7 cellular contexts compared by ENCODE assay signal in genomic region chr4:173529505-173530325, GRCh38. TPM values are rescaled to one million over a fixed set of nuclear protein-coding genes. Genes with fewer than 3 reads are reported as not detected.
DNase-seq lines count a peak whose midpoint lies in the region; ATAC-seq, FAIRE-seq and TF ChIP-seq lines count a peak whose summit lies in the region.

TSS of gene HAND2 (minus strand) at chr4:173530229. CDS start at chr4:173529289, 940 bp downstream.

- H3K36me3 ChIP-seq in HAP-1 (replicated peaks) (no peaks in the 10 kb centered on the region), NT2/D1 (ENCODE audit: insufficient read depth, insufficient read length, low read length) (no peaks in the 10 kb centered on the region), H1 (ENCODE audit: control insufficient read depth in 2 of 4, insufficient read depth in 4 of 4, low read length in 3 of 4) (peaks cover 0 to 8% (median 0%) of the 10 kb centered on the region in 4 experiments; a peak in 1 of 8 replicates)

- H4K20me1 ChIP-seq in H1 (replicated peaks in 1 of 2; ENCODE audit: control insufficient read depth in 1 of 2, insufficient read depth in 2 of 2, low read length in 2 of 2), result peaks cover 14 to 32% of the 10 kb centered on the region in 2 experiments

- H3K9ac ChIP-seq in NT2/D1 (ENCODE audit: insufficient read length, low read depth) (no peak within 1 kb of the TSS), H1 (replicated peaks in 1 of 4; ENCODE audit: extremely low read depth in 1 of 4, low read depth in 3 of 4, low read length in 3 of 4) (no peak within 1 kb of the TSS)

- no peak within 1 kb of the TSS for H3K4ac ChIP-seq in H1 (replicated peaks; ENCODE audit: insufficient read length, low read depth, low read length)

- TF ChIP-seq CTCF in H1 (IDR thresholded peaks at IDR 0.05; ENCODE audit: control extremely low read depth in 1 of 3, insufficient read depth in 1 of 3, low read depth in 1 of 3, low read length in 3 of 3) (no peak), neural crest cell (conservative IDR thresholded peaks at IDR 0.05) (no peak)

- H2BK20ac ChIP-seq in H1 (ENCODE audit: low read length), result no peak within 1 kb of the TSS

- no peak for TF ChIP-seq POLR2A in H1 (IDR thresholded peaks at IDR 0.05; ENCODE audit: control extremely low read depth in 1 of 2, low read depth in 2 of 2, low read length in 2 of 2)

- no peak for FAIRE-seq in H1 (lab: Jason Lieb, UNC)

- H3K23me2 ChIP-seq in H1 (ENCODE audit: low read depth, low read length), result no peaks in the 10 kb centered on the region; the same call in 1 of the 2 replicates

- TF ChIP-seq EP300 in H1 (IDR thresholded peaks at IDR 0.05; ENCODE audit: borderline replicate concordance in 1 of 2, low read depth in 2 of 2, low read length in 2 of 2), result no peak

- no peak within 1 kb of the TSS for H3K18ac ChIP-seq in H1 (ENCODE audit: extremely low read depth, low read length)

- no peak within 1 kb of the TSS for H2BK120ac ChIP-seq in H1 (replicated peaks; ENCODE audit: low read depth, low read length)

- H4K8ac ChIP-seq in H1 (ENCODE audit: extremely low read depth, insufficient read depth, low read length), result no peak within 1 kb of the TSS; the same call in 1 of the 2 replicates

- H3K27me3 ChIP-seq in HAP-1 (ENCODE audit: low read depth) (peaks cover 10% of the 10 kb centered on the region; the same call in 1 of the 2 replicates), NT2/D1 (ENCODE audit: insufficient read depth, insufficient read length) (peaks cover 98% of the 10 kb centered on the region), H1 (replicated peaks in 1 of 4; ENCODE audit: control insufficient read depth in 3 of 4, extremely low read depth in 1 of 4, insufficient read depth in 3 of 4, low read length in 3 of 4) (peaks cover 97 to 99% (median 98%) of the 10 kb centered on the region in 4 experiments)

- no peak within 1 kb of the TSS for H2BK15ac ChIP-seq in H1 (ENCODE audit: low read length)

- peaks cover 97% of the 10 kb centered on the region for H3K27me3 Mint-ChIP-seq in neural crest cell (ENCODE audit: low read depth)

- H3K4me3 Mint-ChIP-seq in neural crest cell, result peak within 1 kb of the TSS; percentile 86

- in situ Hi-C loops in HAP-1 (cut with MboI; ENCODE audit: low sequenced_read_pairs), result no loop called here

- TF ChIP-seq RAD21 in H1 (IDR thresholded peaks at IDR 0.05 in 1 of 2, conservative IDR thresholded peaks at IDR 0.05 in 1 of 2; ENCODE audit: low read depth in 2 of 2, low read length in 2 of 2), result no peak

- no peaks in the 10 kb centered on the region for H3K79me1 ChIP-seq in H1 (ENCODE audit: low read depth, low read length)

- H3K4me1 Mint-ChIP-seq in neural crest cell, result peaks cover 7% of the 10 kb centered on the region

- no peak within 1 kb of the TSS for H3K56ac ChIP-seq in H1 (replicated peaks; ENCODE audit: insufficient read length, low read depth, low read length)

- peaks cover 5% of the 10 kb centered on the region for H3K36me3 Mint-ChIP-seq in neural crest cell (ENCODE audit: low read depth)

- POLR2A ChIA-PET in H1 (lab: Charles Lee; ENCODE audit: partially characterized antibody), result interaction anchor here (0.5 to 1.9 kb wide), 4 partner anchors 12 to 391 kb away, joined by 3 to 7 read pairs (median 4); no protein-coding TSS in a partner anchor

- peak within 1 kb of the TSS; percentile 73 to 80 for H3K4me2 ChIP-seq in H1 (ENCODE audit: insufficient read depth in 1 of 2, low read depth in 2 of 2, low read length in 2 of 2)

- H3K14ac ChIP-seq in H1 (ENCODE audit: insufficient read length), result no peak within 1 kb of the TSS

- H2BK5ac ChIP-seq in H1 (ENCODE audit: low read depth, low read length), result no peak within 1 kb of the TSS

- ATAC-seq in GM19397 (IDR thresholded peaks at IDR 0.05; ENCODE audit: unreplicated experiment) (no peak), HG03520 (IDR thresholded peaks at IDR 0.05; ENCODE audit: unreplicated experiment) (no peak)

- peak within 1 kb of the TSS; percentile 38 for H3K4me3 ChIP-seq in HAP-1
- H3K4me3 ChIP-seq in NT2/D1 (ENCODE audit: insufficient read length, low read depth), result peak within 1 kb of the TSS; percentile 28
- H3K4me3 ChIP-seq in H1 (ENCODE audit: extremely low read depth in 1 of 4, insufficient read depth in 2 of 4, low read depth in 3 of 4, low read length in 4 of 4), result peak within 1 kb of the TSS; percentile 25 to 57 (median 38); a peak in 7 of 8 replicates

- no peaks in the 10 kb centered on the region for H3K9me3 Mint-ChIP-seq in neural crest cell

- H4K5ac ChIP-seq in H1 (ENCODE audit: insufficient read length, low read depth, low read length), result no peak within 1 kb of the TSS

- no peak within 1 kb of the TSS for H3K27ac ChIP-seq in H1 (ENCODE audit: low read depth, low read length)

- no peak within 1 kb of the TSS for H3K23ac ChIP-seq in H1 (ENCODE audit: insufficient read length)

- 0 out of 2 replicates have a peak within 1 kb of the TSS, but pooled peaks have one; percentile 5 for H2AFZ ChIP-seq in H1 (ENCODE audit: low read length)

- H3K79me2 ChIP-seq in H1 (ENCODE audit: control insufficient read depth in 1 of 2, insufficient read depth in 2 of 2, low read length in 2 of 2), result no peaks in the 10 kb centered on the region

- no peak within 1 kb of the TSS for H2AK5ac ChIP-seq in H1 (ENCODE audit: low read depth, low read length)

- CTCF ChIA-PET in H1 (lab: Charles Lee; ENCODE audit: partially characterized antibody), result interaction anchor here (0.5 to 2.2 kb wide), 10 partner anchors 9 to 347 kb away, joined by 3 to 10 read pairs (median 4); no protein-coding TSS in a partner anchor

- H3K4me1 ChIP-seq in HAP-1, result no peaks in the 10 kb centered on the region
- H3K4me1 ChIP-seq in NT2/D1 (ENCODE audit: insufficient read depth, insufficient read length), result peaks cover 4% of the 10 kb centered on the region
- H3K4me1 ChIP-seq in H1 (replicated peaks in 1 of 4; ENCODE audit: control insufficient read depth in 3 of 4, insufficient read depth in 4 of 4, low read length in 3 of 4), result peaks cover 0 to 29% (median 14%) of the 10 kb centered on the region in 4 experiments; a peak in 6 of 7 replicates

- H4K91ac ChIP-seq in H1 (replicated peaks; ENCODE audit: insufficient read length, low read length), result no peak within 1 kb of the TSS

- no peak within 1 kb of the TSS for H3K27ac Mint-ChIP-seq in neural crest cell (ENCODE audit: unreplicated experiment)

- H2BK12ac ChIP-seq in H1 (ENCODE audit: low read depth, low read length), result no peak within 1 kb of the TSS

- DNase-seq in HAP-1 (ENCODE audit: low spot score in 2 of 2) (peak; percentile 22 to 72), NT2/D1 (ENCODE audit: low read depth, low spot score) (no peak), H1 (ENCODE audit: low read depth in 1 of 2, low spot score in 2 of 2) (peak in 1 of 2 experiments; percentile 72), neural crest cell (ENCODE audit: low read depth, low spot score) (peak; percentile 24)
- no peak for DNase-seq in activated CD4-positive, CD25-positive, alpha-beta regulatory T cell (lab: John Stamatoyannopoulos, UW)

- 3% methylated on average over 41 of the region's 77 CpGs; no CpG with 5 or more reads in 1 of the 2 experiments for WGBS in H1 (ENCODE audit: extremely low coverage in 1 of 2, insufficient coverage in 1 of 2, insufficient read length in 1 of 2, insufficient replicate concordance in 2 of 2, low coverage in 1 of 2, low lambda C conversion rate in 2 of 2, missing lambda C conversion rate in 1 of 2), 2 experiments

- H3K9me3 ChIP-seq in HAP-1 (peaks cover 4% of the 10 kb centered on the region), NT2/D1 (ENCODE audit: insufficient read depth, low read length) (no peaks in the 10 kb centered on the region), H1 (ENCODE audit: insufficient read depth in 2 of 2, low read depth in 1 of 2, low read length in 1 of 2) (no peaks in the 10 kb centered on the region)

TF ChIP-seq in H1, 55 proteins besides CTCF, POLR2A, EP300 and RAD21 (continues in another document):
- TF ChIP-seq SRF (IDR thresholded peaks at IDR 0.05; ENCODE audit: low read depth, low read length), result no peak
- TF ChIP-seq JUN (IDR thresholded peaks at IDR 0.05; ENCODE audit: low read depth, low read length), result no peak
- no peak for TF ChIP-seq TBP (IDR thresholded peaks at IDR 0.05; ENCODE audit: low read depth, low read length)
- TF ChIP-seq CTBP2 (IDR thresholded peaks at IDR 0.05; ENCODE audit: borderline replicate concordance, insufficient read depth, insufficient read length, low read length), result peak; percentile 74
- no peak for TF ChIP-seq KDM5A (IDR thresholded peaks at IDR 0.05; ENCODE audit: low read length)
- TF ChIP-seq RFX5 (IDR thresholded peaks at IDR 0.05; ENCODE audit: borderline replicate concordance, low read depth, low read length), result no peak
- peak; percentile 38 for TF ChIP-seq EZH2 (IDR thresholded peaks at IDR 0.05; ENCODE audit: low read depth, low read length, severe bottlenecking)
- no peak; the same call in 1 of the 2 replicates for TF ChIP-seq MAX (IDR thresholded peaks at IDR 0.05)
- TF ChIP-seq JUND (IDR thresholded peaks at IDR 0.05; ENCODE audit: low read length), result no peak
- TF ChIP-seq YY1 (IDR thresholded peaks at IDR 0.05; ENCODE audit: low read depth, low read length), result peak; percentile 87
- no peak for TF ChIP-seq TAF7 (optimal IDR thresholded peaks at IDR 0.05; ENCODE audit: borderline replicate concordance, low read depth, low read length)
- TF ChIP-seq RBBP5 (IDR thresholded peaks at IDR 0.05; ENCODE audit: borderline replicate concordance, low read depth, low read length), result 0 out of 2 replicates have a peak, but pooled peaks have one; percentile 32
- TF ChIP-seq ATF3 (IDR thresholded peaks at IDR 0.05; ENCODE audit: insufficient read depth, low read depth, low read length), result no peak
- no peak; the same call in 1 of the 2 replicates for TF ChIP-seq CBX8 (IDR thresholded peaks at IDR 0.05; ENCODE audit: borderline replicate concordance, low read depth, low read length)

RNA-seq across cellular contexts. Expression of gene HAND2, which starts in this region (rescaled TPM):
- total RNA-seq in H1 (2021; fragmentation: NEBNext Ultra II Directional; extraction: Animal tissue kit (Norgen Biotek cat#: 25700)), result not detected in 2 replicates
- polyA plus RNA-seq in H1 (2011; rRNA removed), result 0.05 TPM in 1 of 2 replicates, not detected in the other
- polyA plus RNA-seq in H1 (2011; cell fraction: cytosol; rRNA removed), result 0.04 TPM
- polyA plus RNA-seq in H1 (2011; cell fraction: nucleus; rRNA removed), result not detected
- 0.05 to 0.37 TPM in 2 of 4 replicates, not detected in the others for polyA plus RNA-seq in H1 (2012, experiment 1 of 2)
- 0.47 TPM for polyA plus RNA-seq in H1 (2012, experiment 2 of 2)
- polyA plus RNA-seq in H1 (2013, experiment 1 of 2), result 0.04 TPM
- not detected for polyA plus RNA-seq in H1 (2013, experiment 2 of 2)
- polyA minus RNA-seq in H1 (2011; rRNA and poly(A)+ RNA removed), result not detected in 2 replicates
- not detected for polyA minus RNA-seq in H1 (2011; cell fraction: cytosol; rRNA and poly(A)+ RNA removed)
- not detected for polyA minus RNA-seq in H1 (2011; cell fraction: nucleus; rRNA and poly(A)+ RNA removed)
- not detected in 2 replicates for total RNA-seq in neural crest cell

Comparison
In these comparisons a context has a peak if more than half of its experiments do, and no peak if none do; other contexts are left out.
1. Peak in DNase-seq in neural crest cell; RNA of the gene not detected or under 1 TPM.
2. DNase-seq: peak in HAP-1 (2 of 2); none in NT2/D1 (single experiment) and activated CD4-positive, CD25-positive, alpha-beta regulatory T cell (0 of 4).
3. Peak in every context shown above with its lines, with median percentiles within 50 percentile points of each other: H3K4me3 ChIP-seq.